ENCODE assay signal across 18 cellular contexts in genomic region chr17:17816831-17817551, GRCh38. TPM values are rescaled to one million over a fixed set of nuclear protein-coding genes. Genes with fewer than 3 reads are reported as not detected.
DNase-seq lines count a peak whose midpoint lies in the region; TF ChIP-seq lines count a peak whose summit lies in the region.
"Had no signal": no experiment of that assay in that cellular context is flagged by ENCODE, and none has a peak within 500 bp of the region (broad histone marks: within the 10 kb centered on the region; RNA-seq: fewer than 3 reads in every experiment).

No MANE protein-coding gene starts in this region.

- no peak for TF ChIP-seq POLR2A in tibial nerve (IDR thresholded peaks at IDR 0.05)

- TF ChIP-seq EP300 in tibial nerve (IDR thresholded peaks at IDR 0.05) = no peak

- POLR2A ChIA-PET in MCF 10A (lab: Yijun Ruan, JAX) = interaction anchor here (1.0 to 1.8 kb wide), 2 partner anchors 22 to 44 kb away, joined by 5 to 9 read pairs; no protein-coding TSS in a partner anchor
- POLR2A ChIA-PET in CD4-positive, alpha-beta memory T cell (lab: Charles Lee; ENCODE audit: partially characterized antibody) = no interaction called here

- H4K20me1 ChIP-seq in mammary epithelial cell (ENCODE audit: insufficient read depth, low read length) = peaks cover 13% of the 10 kb centered on the region

- DNase-seq in MCF 10A (ENCODE audit: unreplicated experiment) (no peak), mammary epithelial cell (no peak), brain microvascular endothelial cell (no peak), mesothelial cell of epicardium (ENCODE audit: low spot score in 2 of 2, unreplicated experiment in 2 of 2) (no peak), NCI-H187 (lab: John Stamatoyannopoulos, UW) (no peak), HK-2 (ENCODE audit: unreplicated experiment) (no peak), tibial nerve (ENCODE audit: low spot score in 2 of 2) (no peak)
- DNase-seq in CD4-positive, alpha-beta memory T cell = no peak
- DNase-seq: activated effector memory CD4-positive, alpha-beta T cell treated with anti-CD3 and anti-CD28 coated beads, Interleukin-2, amount 50 U/mL, for 16 hours; aorta; COR-L47; dermis blood vessel endothelial cell; GF-D8; heart left ventricle; NCI-H1436; SIG-M5; transverse colon had no signal

- H3K27ac ChIP-seq in mammary epithelial cell (ENCODE audit: insufficient read depth, low read depth, low read length) (no peak overlapping the region), brain microvascular endothelial cell (no peak overlapping the region), tibial nerve (peak overlapping the region in 1 of 4 donors; percentile 91)
- no peak overlapping the region for H3K27ac ChIP-seq in CD4-positive, alpha-beta memory T cell (ENCODE audit: low read depth, low read length)

- CTCF ChIA-PET in MCF 10A (lab: Yijun Ruan, JAX) = interaction anchor here (0.8 kb wide), 1 partner anchor 45 kb away, joined by 3 read pairs; no protein-coding TSS in a partner anchor
- CTCF ChIA-PET in mammary epithelial cell (lab: Charles Lee; ENCODE audit: low non-redundant PET) = no interaction called here
- CTCF ChIA-PET in CD4-positive, alpha-beta memory T cell (lab: Charles Lee; ENCODE audit: partially characterized antibody) = interaction anchor here (11.7 kb wide), 1 partner anchor 39 kb away, joined by 234 read pairs; no protein-coding TSS in a partner anchor

- H3K4me1 ChIP-seq in mammary epithelial cell (ENCODE audit: insufficient read depth, low read length) (peaks cover 45% of the 10 kb centered on the region), tibial nerve (peaks cover 1 to 91% (median 41%) of the 10 kb centered on the region in 4 donors)
- peaks cover 39% of the 10 kb centered on the region for H3K4me1 ChIP-seq in CD4-positive, alpha-beta memory T cell (ENCODE audit: insufficient read depth, low read length)

- H2AFZ ChIP-seq in mammary epithelial cell (ENCODE audit: low read depth, low read length) = no peak overlapping the region

- H3K27me3 ChIP-seq in mammary epithelial cell (ENCODE audit: insufficient read depth, low read length) = no peaks in the 10 kb centered on the region
- H3K27me3 ChIP-seq in brain microvascular endothelial cell (replicated peaks) = no peaks in the 10 kb centered on the region
- no peaks in the 10 kb centered on the region for H3K27me3 ChIP-seq in CD4-positive, alpha-beta memory T cell (ENCODE audit: insufficient read depth, low read length)
- no peaks in the 10 kb centered on the region for H3K27me3 ChIP-seq in tibial nerve
- H3K27me3 ChIP-seq: heart left ventricle, transverse colon had no signal

- WGBS in mammary epithelial cell (ENCODE audit: low coverage, missing lambda C conversion rate) = 89% methylated on average over 21 of the region's 24 CpGs
- 79 to 80% methylated on average over 16 of the region's 24 CpGs for WGBS in tibial nerve, 2 donors

- H3K4me3 Mint-ChIP-seq in MCF 10A (ENCODE audit: unreplicated experiment) (no peak overlapping the region), mesothelial cell of epicardium (no peak overlapping the region)
- H3K4me3 Mint-ChIP-seq in CD4-positive, alpha-beta memory T cell = no peak overlapping the region
- H3K4me3 Mint-ChIP-seq: T-helper 2 cell treated with Interferon-gamma antibody and Interleukin-4, amounts not matched to agents 5 μg/mL and 100 μg/mL, for 36 hours had no signal

- no peaks in the 10 kb centered on the region for H3K9me3 Mint-ChIP-seq in MCF 10A (ENCODE audit: unreplicated experiment)
- no peaks in the 10 kb centered on the region for H3K9me3 Mint-ChIP-seq in mesothelial cell of epicardium
- no peaks in the 10 kb centered on the region for H3K9me3 Mint-ChIP-seq in CD4-positive, alpha-beta memory T cell
- H3K9me3 Mint-ChIP-seq: T-helper 2 cell treated with Interferon-gamma antibody and Interleukin-4, amounts not matched to agents 5 μg/mL and 100 μg/mL, for 36 hours had no signal

- H3K4me2 ChIP-seq in mammary epithelial cell (ENCODE audit: insufficient read depth, low read depth, low read length) = no peak overlapping the region

- no peak overlapping the region for H3K9ac ChIP-seq in mammary epithelial cell (ENCODE audit: insufficient read depth, low read length)

- dilution Hi-C loops in mammary epithelial cell (cut with HindIII; ENCODE audit: low sequenced_read_pairs) = no loop called here

- H3K36me3 Mint-ChIP-seq in MCF 10A (ENCODE audit: insufficient read depth, unreplicated experiment) (peaks cover 57% of the 10 kb centered on the region), mesothelial cell of epicardium (peaks cover 14% of the 10 kb centered on the region)
- peaks cover 10 to 23% of the 10 kb centered on the region in 2 donors for H3K36me3 Mint-ChIP-seq in CD4-positive, alpha-beta memory T cell

- H3K9me3 ChIP-seq in mammary epithelial cell (replicated peaks; ENCODE audit: insufficient read depth, low read length) (no peaks in the 10 kb centered on the region), tibial nerve (no peaks in the 10 kb centered on the region)
- H3K9me3 ChIP-seq in CD4-positive, alpha-beta memory T cell (ENCODE audit: control insufficient read depth in 1 of 2, low read length in 2 of 2) = no peaks in the 10 kb centered on the region
- H3K9me3 ChIP-seq: heart left ventricle, transverse colon had no signal

- BruUV-seq in MCF 10A (replicated peaks; lab: Mats Ljungman, UMichigan) (TSS peak; percentile 13), mammary epithelial cell (replicated peaks; lab: Mats Ljungman, UMichigan) (no TSS peak)

- intact Hi-C loops in MCF 10A (cut with micrococcal nuclease) = no loop called here
- intact Hi-C loops in mammary epithelial cell (cut with micrococcal nuclease) = no loop called here
- intact Hi-C loops in CD4-positive, alpha-beta memory T cell (cut with micrococcal nuclease) = no loop called here

- TF ChIP-seq CTCF in MCF 10A (IDR thresholded peaks at IDR 0.05; ENCODE audit: unreplicated experiment) (no peak), mammary epithelial cell (conservative IDR thresholded peaks at IDR 0.05 in 1 of 2, IDR thresholded peaks at IDR 0.05 in 1 of 2; ENCODE audit: extremely low read depth in 1 of 2, insufficient read depth in 1 of 2, low read depth in 1 of 2, low read length in 2 of 2) (peak in 1 of 2 donors; percentile 15), brain microvascular endothelial cell (IDR thresholded peaks at IDR 0.05; ENCODE audit: low read depth, low read length, missing control alignments) (peak; percentile 50), mesothelial cell of epicardium (IDR thresholded peaks at IDR 0.05; ENCODE audit: unreplicated experiment) (no peak), tibial nerve (IDR thresholded peaks at IDR 0.05) (no peak)

- H3K27me3 Mint-ChIP-seq in MCF 10A (ENCODE audit: insufficient read depth, unreplicated experiment) (no peaks in the 10 kb centered on the region), mesothelial cell of epicardium (ENCODE audit: low read depth) (no peaks in the 10 kb centered on the region)
- H3K27me3 Mint-ChIP-seq in CD4-positive, alpha-beta memory T cell = no peaks in the 10 kb centered on the region

- no peak overlapping the region for H3K4me3 ChIP-seq in mammary epithelial cell (replicated peaks in 1 of 3; ENCODE audit: insufficient read depth in 1 of 3, low read depth in 2 of 3, low read length in 3 of 3)
- no peak overlapping the region for H3K4me3 ChIP-seq in brain microvascular endothelial cell (ENCODE audit: low read depth, low read length)
- no peak overlapping the region for H3K4me3 ChIP-seq in CD4-positive, alpha-beta memory T cell (ENCODE audit: low read length in 2 of 2)
- no peak overlapping the region for H3K4me3 ChIP-seq in tibial nerve
- H3K4me3 ChIP-seq: heart left ventricle, transverse colon had no signal

- in situ Hi-C loops in mammary epithelial cell (cut with MboI; ENCODE audit: low sequenced_read_pairs in 2 of 2) (loop anchor here in 1 of 2 donors (25.0 kb wide), 1 partner anchor 130 kb away; the partner anchor contains the start of gene RAI1), brain microvascular endothelial cell (cut with HindIII; ENCODE audit: low pct_ligation_motif_present, low sequenced_read_pairs) (no loop called here)

- H3K36me3 ChIP-seq in mammary epithelial cell (ENCODE audit: insufficient read depth, low read length) (peaks cover 26% of the 10 kb centered on the region), brain microvascular endothelial cell (replicated peaks) (peaks cover 68% of the 10 kb centered on the region), tibial nerve (peaks cover 3 to 84% (median 26%) of the 10 kb centered on the region in 3 donors)
- H3K36me3 ChIP-seq in CD4-positive, alpha-beta memory T cell (ENCODE audit: insufficient read depth, low read length) = peaks cover 17% of the 10 kb centered on the region

- H3K4me1 Mint-ChIP-seq in MCF 10A (ENCODE audit: insufficient read depth, unreplicated experiment) (peaks cover 32% of the 10 kb centered on the region), mesothelial cell of epicardium (peaks cover 23% of the 10 kb centered on the region)
- peaks cover 12 to 40% (median 26%) of the 10 kb centered on the region in 4 donors for H3K4me1 Mint-ChIP-seq in CD4-positive, alpha-beta memory T cell

- H3K27ac Mint-ChIP-seq in MCF 10A (ENCODE audit: low read depth, unreplicated experiment) (no peak overlapping the region), mesothelial cell of epicardium (peak overlapping the region; percentile 6)
- H3K27ac Mint-ChIP-seq in CD4-positive, alpha-beta memory T cell = peak overlapping the region in 1 of 7 donors; percentile 29
- H3K27ac Mint-ChIP-seq: T-helper 2 cell treated with Interferon-gamma antibody and Interleukin-4, amounts not matched to agents 5 μg/mL and 100 μg/mL, for 36 hours had no signal

- H3K79me2 ChIP-seq in mammary epithelial cell (ENCODE audit: insufficient read depth, low read length) = peaks cover 58% of the 10 kb centered on the region

RNA-seq across cellular contexts. Expression of gene SREBF1, which starts 19.8 kb away (rescaled TPM):
- total RNA-seq in MCF 10A (2022) = 87.1 and 91.7 TPM in 2 replicates
- total RNA-seq in mammary epithelial cell = 100 to 1,000 TPM; 109 to 173 TPM
- 71.5 TPM for polyA plus RNA-seq in mammary epithelial cell
- 152 TPM for polyA minus RNA-seq in mammary epithelial cell
- 179 to 187 TPM (median 181 TPM) in 3 replicates for total RNA-seq in mesothelial cell of epicardium
- 10 to 100 TPM in 1 of 2 experiments, 1 to 10 TPM in 1; 10.0 to 11.7 TPM for total RNA-seq in CD4-positive, alpha-beta memory T cell
- 10 to 100 TPM in 1 of 2 donors, 1 to 10 TPM in 1; 5.0 to 15.5 TPM for polyA plus RNA-seq in CD4-positive, alpha-beta memory T cell
- 100 to 1,000 TPM; 115 to 253 (median 191) TPM for total RNA-seq in tibial nerve
